21 cellular contexts compared by ENCODE assay signal in genomic region chr18:8719192-8719591, GRCh38. TPM values are rescaled to one million over a fixed set of nuclear protein-coding genes. Genes with fewer than 3 reads are reported as not detected.
DNase-seq lines count a peak whose midpoint lies in the region; ATAC-seq, FAIRE-seq and TF ChIP-seq lines count a peak whose summit lies in the region.
"Had no signal": no experiment of that assay in that cellular context is flagged by ENCODE, and none has a peak within 500 bp of the region (broad histone marks: within the 10 kb centered on the region; RNA-seq: fewer than 3 reads in every experiment).

No MANE protein-coding gene starts in this region.

- DNase-seq in HT-29 (ENCODE audit: low spot score) = peak; percentile 10
- DNase-seq in astrocyte (ENCODE audit: low read depth) = peak; percentile 74
- peak; percentile 86 for DNase-seq in small intestine
- DNase-seq in NCI-H1436 treated with DMSO at 0.1 percent for 48 hours (lab: John Stamatoyannopoulos, UW) = no peak
- no peak for DNase-seq in NCI-H526 treated with DMSO at 0.1 percent for 48 hours (lab: John Stamatoyannopoulos, UW)
- DNase-seq: C1 segment of cervical spinal cord; CD8-positive, alpha-beta memory T cell; H9; MM.1S; NCI-H1092 treated with DMSO at 0.1 percent for 48 hours; NCI-H1694; NCI-H2081 treated with DMSO at 0.1 percent for 48 hours; NCI-H510A; NCI-H774; PC-3; RPMI8226; SHP77 treated with DMSO at 0.1 percent for 48 hours; SK-N-SH had no signal

- H3K27ac Mint-ChIP-seq in astrocyte (ENCODE audit: unreplicated experiment) = no peak overlapping the region
- H3K27ac Mint-ChIP-seq: CD8-positive, alpha-beta memory T cell; IgD-negative memory B cell had no signal

- H3K36me3 ChIP-seq in astrocyte (ENCODE audit: insufficient read depth, low read length) (peaks cover 35% of the 10 kb centered on the region), small intestine (ENCODE audit: control insufficient read depth in 2 of 2, insufficient read depth in 2 of 2, low read length in 2 of 2) (no peaks in the 10 kb centered on the region)

- peaks cover 6% of the 10 kb centered on the region for H3K9me3 Mint-ChIP-seq in astrocyte (ENCODE audit: unreplicated experiment)
- H3K9me3 Mint-ChIP-seq: CD8-positive, alpha-beta memory T cell had no signal

- H3K4me1 ChIP-seq in astrocyte (ENCODE audit: insufficient read depth, low read length) = peaks cover 12% of the 10 kb centered on the region
- H3K4me1 ChIP-seq in small intestine (ENCODE audit: control insufficient read depth in 2 of 2, insufficient read depth in 1 of 2, low read depth in 1 of 2, low read length in 1 of 2) = peaks cover 0 to 13% of the 10 kb centered on the region in 2 donors

- H3K9ac ChIP-seq in astrocyte (ENCODE audit: low read length) = no peak overlapping the region
- H3K9ac ChIP-seq: SK-N-SH had no signal

- no peak for ATAC-seq in GM21786 (IDR thresholded peaks at IDR 0.05; ENCODE audit: unreplicated experiment)
- ATAC-seq: PC-3 had no signal

- no peak overlapping the region for H3K4me2 ChIP-seq in astrocyte (ENCODE audit: low read length)
- H3K4me2 ChIP-seq: SK-N-SH had no signal

- H3K4me1 Mint-ChIP-seq in astrocyte (ENCODE audit: low read depth, unreplicated experiment) = peaks cover 23% of the 10 kb centered on the region
- H3K4me1 Mint-ChIP-seq: CD8-positive, alpha-beta memory T cell had no signal

- peaks cover 43% of the 10 kb centered on the region for H4K20me1 ChIP-seq in astrocyte (ENCODE audit: insufficient read depth, low read length)

- no peak overlapping the region for H3K27ac ChIP-seq in astrocyte (ENCODE audit: low read depth, low read length)
- no peak overlapping the region for H3K27ac ChIP-seq in small intestine (ENCODE audit: low read depth in 1 of 2, low read length in 1 of 2)

- H3K4me3 Mint-ChIP-seq in astrocyte (ENCODE audit: unreplicated experiment) = no peak overlapping the region
- H3K4me3 Mint-ChIP-seq: CD8-positive, alpha-beta memory T cell; H9 had no signal

- no peak for TF ChIP-seq CTCF in astrocyte (IDR thresholded peaks at IDR 0.05; ENCODE audit: insufficient read depth, low read depth, low read length)

- H3K36me3 Mint-ChIP-seq in astrocyte (ENCODE audit: low read depth, unreplicated experiment) = peaks cover 28% of the 10 kb centered on the region
- H3K36me3 Mint-ChIP-seq: IgD-negative memory B cell had no signal

- peaks cover 84% of the 10 kb centered on the region for H3K79me2 ChIP-seq in astrocyte (ENCODE audit: insufficient read depth, low read length)

- no peaks in the 10 kb centered on the region for H3K27me3 Mint-ChIP-seq in astrocyte (ENCODE audit: low read depth, unreplicated experiment)

- H3K27me3 ChIP-seq in astrocyte (ENCODE audit: insufficient read depth, low read length) (no peaks in the 10 kb centered on the region), small intestine (ENCODE audit: control insufficient read depth in 2 of 2, insufficient read depth in 2 of 2, low read length in 2 of 2) (no peaks in the 10 kb centered on the region)

- no peak overlapping the region for H2AFZ ChIP-seq in astrocyte (ENCODE audit: low read depth, low read length)

- H3K9me3 ChIP-seq in astrocyte (ENCODE audit: insufficient read depth, low read depth, low read length) (no peaks in the 10 kb centered on the region), small intestine (ENCODE audit: control insufficient read depth, low read depth) (no peaks in the 10 kb centered on the region)
- H3K9me3 ChIP-seq: SK-N-SH had no signal

- 15 to 63% (median 22%) methylated on average over 4 of the region's 4 CpGs for WGBS in small intestine, 3 donors

- H3K4me3 ChIP-seq in astrocyte (ENCODE audit: insufficient read depth, low read depth, low read length) (no peak overlapping the region), small intestine (ENCODE audit: low read depth in 1 of 2, low read length in 2 of 2) (no peak overlapping the region)

- peak; percentile 59 for FAIRE-seq in astrocyte (lab: Jason Lieb, UNC)
- FAIRE-seq in islet of Langerhans (lab: Jason Lieb, UNC) = peak; percentile 13
- FAIRE-seq in small intestine (lab: Jason Lieb, UNC) = no peak

RNA-seq across cellular contexts. Expression of gene MTCL1, which starts 13.8 kb away (rescaled TPM):
- 21.1 and 22.2 TPM in 2 replicates for total RNA-seq in HT-29 (2014; rRNA removed; shearing (Covaris generic))
- 48.6 and 59.3 TPM in 2 replicates for total RNA-seq in astrocyte
- polyA plus RNA-seq in small intestine = 1 to 10 TPM; 2.5 to 7.6 (median 4.3) TPM
- polyA plus RNA-seq: CD8-positive, alpha-beta memory T cell had no signal

Comparison
In these comparisons a context has a peak if more than half of its experiments do, and no peak if none do; other contexts are left out.
1. DNase-seq: peak in HT-29 (single experiment), astrocyte (single experiment) and small intestine (single experiment); none in NCI-H1436 treated with DMSO at 0.1 percent for 48 hours (single experiment) and NCI-H526 treated with DMSO at 0.1 percent for 48 hours (single experiment).